34 cellular contexts compared by ENCODE assay signal in genomic region chr2:48685126-48685525, GRCh38.
"Had no signal": no experiment of that assay in that cellular context is flagged by ENCODE, and none has a peak within 500 bp of the region (broad histone marks: within the 10 kb centered on the region; RNA-seq: fewer than 3 reads in every experiment).

No MANE protein-coding gene starts in this region.

- ATAC-seq: activated CD8-positive, alpha-beta T cell treated with anti-CD3 and anti-CD28 coated beads for 36 hours; activated naive CD4-positive, alpha-beta T cell treated with anti-CD3 and anti-CD28 coated beads, Interleukin-2, amount 50 U/mL, for 72 hours; activated T-cell treated with anti-CD3 and anti-CD28 coated beads, Interleukin-2, amount 50 U/mL, for 4 hours; activated T-cell treated with anti-CD3 and anti-CD28 coated beads, Interleukin-2, amount 50 U/mL, for 72 hours; activated T-helper 17 cell treated with anti-CD3 and anti-CD28 coated beads, Interleukin-2, amount 50 U/mL, for 72 hours; body of pancreas had no signal

- FAIRE-seq: astrocyte, TTC549 had no signal

- DNase-seq: activated B cell treated with CpG ODN at 0.5 μM for 24 hours; activated CD4-positive, alpha-beta memory T cell treated with anti-CD3 and anti-CD28 coated beads for 36 hours; activated CD4-positive, alpha-beta T cell treated with anti-CD3 and anti-CD28 coated beads for 4 hours; activated CD4-positive, alpha-beta T cell treated with anti-CD3 and anti-CD28 coated beads, Interleukin-2, amount 10 ng/mL, durations not matched to agents 24 days and 14 days; activated CD4-positive, alpha-beta T cell treated with anti-CD3 and anti-CD28 coated beads, Interleukin-2, amount 50 U/mL, for 1 hour; activated CD4-positive, alpha-beta T cell treated with anti-CD3 and anti-CD28 coated beads, Interleukin-2, amount 50 U/mL, for 4 hours; activated CD4-positive, CD25-positive, alpha-beta regulatory T cell treated with anti-CD3 and anti-CD28 coated beads, Interleukin-2, amount 50 U/mL, for 72 hours; activated CD8-positive, alpha-beta memory T cell treated with anti-CD3 and anti-CD28 coated beads, Interleukin-2, amount 50 U/mL, for 4 hours; activated CD8-positive, alpha-beta T cell treated with anti-CD3 and anti-CD28 coated beads for 36 hours; activated effector memory CD4-positive, alpha-beta T cell treated with anti-CD3 and anti-CD28 coated beads, Interleukin-2, amount 50 U/mL, for 16 hours; activated gamma-delta T cell treated with Interleukin-2 at 50 U/mL for 16 hours; activated naive CD4-positive, alpha-beta T cell; activated naive CD4-positive, alpha-beta T cell treated with anti-CD3 and anti-CD28 coated beads for 36 hours; activated naive CD4-positive, alpha-beta T cell treated with anti-CD3 and anti-CD28 coated beads, Interleukin-2, amount 50 U/mL, for 16 hours; activated naive CD8-positive, alpha-beta T cell treated with anti-CD3 and anti-CD28 coated beads for 36 hours; activated T-cell treated with anti-CD3 and anti-CD28 coated beads for 4 hours; activated T-cell treated with anti-CD3 and anti-CD28 coated beads, Interleukin-2, amount 50 U/mL, for 1 hour; activated T-cell treated with anti-CD3 and anti-CD28 coated beads, Interleukin-2, amount 50 U/mL, for 4 hours; activated T-cell treated with anti-CD3 and anti-CD28 coated beads, Interleukin-2, amount 50 U/mL, for 72 hours; adrenal gland; amniotic stem cell; aorta; body of pancreas; brain microvascular endothelial cell; central memory CD4-positive, alpha-beta T cell; cerebellar nuclear complex; T-helper 2 cell; T-helper 9 cell had no signal

- H3K9me3 ChIP-seq: adrenal gland, body of pancreas, breast epithelium had no signal

- H3K36me3 ChIP-seq: adrenal gland, brain microvascular endothelial cell, breast epithelium had no signal

- H3K4me1 ChIP-seq: adrenal gland, body of pancreas, breast epithelium had no signal

- H3K27ac ChIP-seq: adrenal gland, body of pancreas, brain microvascular endothelial cell, breast epithelium, VCaP had no signal

- H3K27me3 ChIP-seq: adrenal gland, body of pancreas, brain microvascular endothelial cell, breast epithelium had no signal

- H3K4me3 ChIP-seq: adrenal gland, body of pancreas, breast epithelium had no signal
